ENCODE assay signal across 18 cellular contexts in the genomic region with DNA sequence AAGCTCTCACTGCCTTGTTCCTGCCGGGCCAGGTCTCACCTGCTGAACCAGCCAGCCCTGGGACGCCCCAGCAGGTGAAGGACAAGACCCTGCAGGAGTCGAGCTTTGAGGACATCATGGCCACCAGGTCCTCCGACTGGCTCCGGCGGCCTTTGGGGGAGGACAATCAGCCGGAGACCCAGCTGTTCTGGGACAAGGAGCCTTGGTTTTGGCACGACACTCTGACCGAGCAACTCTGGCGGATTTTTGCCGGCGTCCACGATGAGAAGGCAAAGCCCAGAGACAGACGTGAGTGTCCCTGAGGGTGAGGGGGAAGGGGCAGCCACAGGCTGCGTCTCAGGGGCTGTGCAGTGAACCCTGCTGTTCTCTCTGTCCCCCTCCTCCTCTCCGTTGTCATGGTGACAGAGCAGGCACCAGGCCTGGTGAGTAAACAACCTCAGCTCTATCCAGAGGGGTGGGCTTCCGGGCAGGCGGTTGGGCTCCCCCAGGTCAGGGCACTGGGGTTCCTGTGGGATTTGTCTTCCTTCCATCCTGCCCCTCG. TPM values are rescaled to one million over a fixed set of nuclear protein-coding genes. Genes with fewer than 3 reads are reported as not detected.
DNase-seq lines count a peak whose midpoint lies in the region; ATAC-seq and TF ChIP-seq lines count a peak whose summit lies in the region.
"Had no signal": no experiment of that assay in that cellular context is flagged by ENCODE, and none has a peak within 500 bp of the region (broad histone marks: within the 10 kb centered on the region; RNA-seq: fewer than 3 reads in every experiment).

No MANE protein-coding gene starts in this region.

- no peaks in the 10 kb centered on the region for H3K79me2 ChIP-seq in Karpas-422 (ENCODE audit: low read length)

- no peak for TF ChIP-seq CTCF in nephron (IDR thresholded peaks at IDR 0.05; ENCODE audit: unreplicated experiment in 3 of 3)

- DNase-seq in DMS79 (lab: John Stamatoyannopoulos, UW): peak; percentile 47
- DNase-seq in NCI-H1092 (lab: John Stamatoyannopoulos, UW): peak; percentile 82
- peak; percentile 33 for DNase-seq in dermis blood vessel endothelial cell
- no peak for DNase-seq in T-helper 2 cell
- DNase-seq in T-helper 17 cell: no peak
- no peak for DNase-seq in Karpas-422
- DNase-seq: activated CD4-positive, alpha-beta T cell treated with anti-CD3 and anti-CD28 coated beads, Interleukin-2, amount 50 U/mL, for 1 hour; activated T-cell treated with anti-CD3 and anti-CD28 coated beads, Interleukin-2, amount 50 U/mL, for 24 hours; stimulated activated CD4-positive, alpha-beta T cell treated with anti-CD3 and anti-CD28 coated beads, Interleukin-4, amount 100 ng/mL, for 1 hour; T-helper 9 cell; trophoblast cell had no signal

- H4K20me1 ChIP-seq in Karpas-422 (ENCODE audit: insufficient read depth, low read depth, low read length): no peaks in the 10 kb centered on the region

- H3K9me2 ChIP-seq in Karpas-422 (replicated peaks; ENCODE audit: insufficient read depth, low read length): no peaks in the 10 kb centered on the region

- no peaks in the 10 kb centered on the region for H3K27me3 ChIP-seq in Karpas-422 (ENCODE audit: low read length)
- H3K27me3 ChIP-seq: right atrium auricular region had no signal

- H3K4me3 ChIP-seq in Karpas-422 (ENCODE audit: low read length): no peak overlapping the region
- H3K4me3 ChIP-seq: right atrium auricular region had no signal

- H2AFZ ChIP-seq in Karpas-422 (ENCODE audit: low read length): no peak overlapping the region

- H3K27ac ChIP-seq in Karpas-422 (ENCODE audit: low read length): no peak overlapping the region
- H3K27ac ChIP-seq: C4-2B had no signal

- ATAC-seq in HG03439 (IDR thresholded peaks at IDR 0.05; ENCODE audit: unreplicated experiment) (no peak), T-helper 17 cell (no peak)

- H3K9me3 Mint-ChIP-seq in nephron: no peaks in the 10 kb centered on the region
- H3K9me3 Mint-ChIP-seq: activated T-cell treated with anti-CD3 and anti-CD28 coated beads, Interleukin-2, amount 50 U/mL, for 24 hours; central memory CD8-positive, alpha-beta T cell had no signal

- H3K4me1 Mint-ChIP-seq in nephron (peaks cover 25% of the 10 kb centered on the region), T-helper 17 cell (peaks cover 3% of the 10 kb centered on the region)
- H3K4me1 Mint-ChIP-seq: central memory CD8-positive, alpha-beta T cell had no signal

- peak overlapping the region; percentile 54 to 57 (median 55) for H3K4me3 Mint-ChIP-seq in nephron
- no peak overlapping the region for H3K4me3 Mint-ChIP-seq in T-helper 17 cell
- H3K4me3 Mint-ChIP-seq: activated T-cell treated with anti-CD3 and anti-CD28 coated beads, Interleukin-2, amount 50 U/mL, for 24 hours; central memory CD8-positive, alpha-beta T cell had no signal

- H3K9me3 ChIP-seq in T-helper 17 cell (ENCODE audit: control insufficient read depth, low read length, poor library complexity, severe bottlenecking) (no peaks in the 10 kb centered on the region), Karpas-422 (ENCODE audit: low read length) (no peaks in the 10 kb centered on the region)
- H3K9me3 ChIP-seq: right atrium auricular region had no signal

- no peaks in the 10 kb centered on the region for H3K36me3 ChIP-seq in Karpas-422 (ENCODE audit: insufficient read depth, low read length)
- H3K36me3 ChIP-seq: right atrium auricular region had no signal

- no peak overlapping the region for H3K9ac ChIP-seq in Karpas-422 (ENCODE audit: low read length)

- H3K4me1 ChIP-seq in Karpas-422 (ENCODE audit: low read length): peaks cover 8% of the 10 kb centered on the region

- H3K27ac Mint-ChIP-seq in nephron: peak overlapping the region; percentile 47 to 80 (median 70)
- H3K27ac Mint-ChIP-seq in T-helper 17 cell: no peak overlapping the region
- H3K27ac Mint-ChIP-seq: activated T-cell treated with anti-CD3 and anti-CD28 coated beads, Interleukin-2, amount 50 U/mL, for 24 hours had no signal

- H3K4me2 ChIP-seq in Karpas-422 (ENCODE audit: low read depth, low read length, poor library complexity, severe bottlenecking): no peak overlapping the region

- peaks cover 12% of the 10 kb centered on the region for H3K27me3 Mint-ChIP-seq in nephron (ENCODE audit: low read depth)
- peaks cover 28% of the 10 kb centered on the region for H3K27me3 Mint-ChIP-seq in T-helper 17 cell

- H3K36me3 Mint-ChIP-seq in nephron (ENCODE audit: low read depth) (no peaks in the 10 kb centered on the region), T-helper 17 cell (ENCODE audit: low read depth) (no peaks in the 10 kb centered on the region)

RNA-seq across cellular contexts. Expression of gene TLE6, which starts 9.7 kb away (rescaled TPM):
- 2.0 and 2.7 TPM in 2 replicates for total RNA-seq in dermis blood vessel endothelial cell
- total RNA-seq in T-helper 17 cell: under 1 TPM in 1 of 2 donors, not detected in 1; 0.29 TPM
- 3.4 and 5.0 TPM in 2 replicates for total RNA-seq in Karpas-422 (2014; rRNA removed; shearing (Covaris generic); ENCODE audit: low replicate concordance)
- total RNA-seq: HT1080, myocyte had no signal

RNA-seq across cellular contexts. Expression of gene TLE2, which starts 42.1 kb away (rescaled TPM):
- total RNA-seq in dermis blood vessel endothelial cell (21.8 and 25.7 TPM in 2 replicates), T-helper 17 cell (10 to 100 TPM in 1 of 2 donors, 1 to 10 TPM in 1; 9.5 to 13.1 TPM)
- total RNA-seq in Karpas-422 (2014; rRNA removed; shearing (Covaris generic); ENCODE audit: low replicate concordance): not detected in 2 replicates
- total RNA-seq: HT1080 had no signal

RNA-seq across cellular contexts. Expression of gene ZNF77, which starts 42.2 kb away (rescaled TPM):
- total RNA-seq in dermis blood vessel endothelial cell (6.4 and 7.8 TPM in 2 replicates), T-helper 17 cell (1 to 10 TPM; 2.7 to 3.0 TPM)
- total RNA-seq in Karpas-422 (2014; rRNA removed; shearing (Covaris generic); ENCODE audit: low replicate concordance): not detected in 2 replicates
- total RNA-seq: HT1080 had no signal

Comparison
In these comparisons a context has a peak if more than half of its experiments do, and no peak if none do; other contexts are left out.
1. DNase-seq: peak in DMS79 (single experiment), NCI-H1092 (single experiment) and dermis blood vessel endothelial cell (single experiment); none in T-helper 2 cell (0 of 5), T-helper 17 cell (0 of 3) and Karpas-422 (single experiment).
2. RNA of gene TLE2, which starts 42.1 kb away (total RNA-seq): 21.8 to 25.7 TPM in dermis blood vessel endothelial cell and 9.5 to 13.1 TPM in T-helper 17 cell; not detected in Karpas-422; every median in the first group is over 10 times any median in the second.